ENCODE assay signal across 19 cellular contexts in genomic region chr22:17775781-17776470, GRCh38. TPM values are rescaled to one million over a fixed set of nuclear protein-coding genes. Genes with fewer than 3 reads are reported as not detected.
DNase-seq lines count a peak whose midpoint lies in the region; ATAC-seq and TF ChIP-seq lines count a peak whose summit lies in the region.
"Had no signal": no experiment of that assay in that cellular context is flagged by ENCODE, and none has a peak within 500 bp of the region (broad histone marks: within the 10 kb centered on the region; RNA-seq: fewer than 3 reads in every experiment).

No MANE protein-coding gene starts in this region.

- no peaks in the 10 kb centered on the region for H4K20me1 ChIP-seq in GM23338 (replicated peaks; ENCODE audit: insufficient read depth)

- H3K36me3 ChIP-seq in GM23338 (ENCODE audit: insufficient read depth) = no peaks in the 10 kb centered on the region
- H3K36me3 ChIP-seq: adrenal gland, esophagus muscularis mucosa, heart right ventricle had no signal

- H3K79me2 ChIP-seq in GM23338 (replicated peaks; ENCODE audit: insufficient read depth) = peaks cover 27% of the 10 kb centered on the region

- H3K4me3 ChIP-seq in GM23338 = no peak overlapping the region
- H3K4me3 ChIP-seq: adrenal gland, esophagus muscularis mucosa had no signal

- TF ChIP-seq CTCF in GM23338 (conservative IDR thresholded peaks at IDR 0.05; ENCODE audit: low read depth in 2 of 2) (no peak), nephron progenitor cell (IDR thresholded peaks at IDR 0.05) (no peak)

- H3K9me2 ChIP-seq in GM23338 (ENCODE audit: insufficient read depth) = no peaks in the 10 kb centered on the region

- no peak overlapping the region for H2AFZ ChIP-seq in GM23338

- H3K4me1 ChIP-seq in GM23338 (ENCODE audit: insufficient read depth) = peaks cover 14% of the 10 kb centered on the region

- no peaks in the 10 kb centered on the region for H3K9me3 Mint-ChIP-seq in T-helper 1 cell treated with Interleukin-12 subunit alpha and Interleukin-12 subunit beta and Interleukin-4 antibody, amounts not matched to agents 30 μg/mL and 1 μg/mL, for 36 hours
- H3K9me3 Mint-ChIP-seq in GM23338 = peaks cover 4% of the 10 kb centered on the region
- H3K9me3 Mint-ChIP-seq in activated naive CD8-positive, alpha-beta T cell treated with anti-CD3 and anti-CD28 coated beads for 36 hours = peaks cover 1% of the 10 kb centered on the region
- peaks cover 8% of the 10 kb centered on the region for H3K9me3 Mint-ChIP-seq in nephron progenitor cell

- H3K4me2 ChIP-seq in GM23338 = no peak overlapping the region

- H3K36me3 Mint-ChIP-seq in T-helper 1 cell treated with Interleukin-12 subunit alpha and Interleukin-12 subunit beta and Interleukin-4 antibody, amounts not matched to agents 30 μg/mL and 1 μg/mL, for 36 hours (ENCODE audit: low read depth) = peaks cover 11% of the 10 kb centered on the region
- H3K36me3 Mint-ChIP-seq in GM23338 (ENCODE audit: low read depth) = no peaks in the 10 kb centered on the region; the same call in 1 of the 3 replicates
- H3K36me3 Mint-ChIP-seq in activated naive CD8-positive, alpha-beta T cell treated with anti-CD3 and anti-CD28 coated beads for 36 hours = peaks cover 7% of the 10 kb centered on the region
- H3K36me3 Mint-ChIP-seq in nephron progenitor cell (ENCODE audit: low read depth) = no peaks in the 10 kb centered on the region

- no peak overlapping the region for H3K27ac ChIP-seq in GM23338 (ENCODE audit: low read depth)
- H3K27ac ChIP-seq: 22Rv1 had no signal

- no peak for ATAC-seq in GM23338
- no peak for ATAC-seq in GM21825 (IDR thresholded peaks at IDR 0.05; ENCODE audit: unreplicated experiment)
- ATAC-seq: heart right ventricle, left colon, PC-3, sciatic nerve had no signal

- H3K27me3 Mint-ChIP-seq in T-helper 1 cell treated with Interleukin-12 subunit alpha and Interleukin-12 subunit beta and Interleukin-4 antibody, amounts not matched to agents 30 μg/mL and 1 μg/mL, for 36 hours (ENCODE audit: low read depth) = peaks cover 7% of the 10 kb centered on the region
- peaks cover 15% of the 10 kb centered on the region for H3K27me3 Mint-ChIP-seq in GM23338 (ENCODE audit: insufficient read depth, low read depth, poor library complexity)
- no peaks in the 10 kb centered on the region for H3K27me3 Mint-ChIP-seq in activated naive CD8-positive, alpha-beta T cell treated with anti-CD3 and anti-CD28 coated beads for 36 hours
- H3K27me3 Mint-ChIP-seq in nephron progenitor cell (ENCODE audit: low read depth, poor library complexity) = no peaks in the 10 kb centered on the region

- H3K27me3 ChIP-seq in GM23338 (ENCODE audit: insufficient read depth) = 0 out of 2 replicates have a peak, but pooled peaks cover 3% of the 10 kb centered on the region
- H3K27me3 ChIP-seq: adrenal gland, heart right ventricle had no signal

- peaks cover 65% of the 10 kb centered on the region for H3K4me1 Mint-ChIP-seq in T-helper 1 cell treated with Interleukin-12 subunit alpha and Interleukin-12 subunit beta and Interleukin-4 antibody, amounts not matched to agents 30 μg/mL and 1 μg/mL, for 36 hours (ENCODE audit: low read depth)
- H3K4me1 Mint-ChIP-seq in GM23338 (peaks cover 40% of the 10 kb centered on the region), nephron progenitor cell (peaks cover 77% of the 10 kb centered on the region)
- H3K4me1 Mint-ChIP-seq in activated naive CD8-positive, alpha-beta T cell treated with anti-CD3 and anti-CD28 coated beads for 36 hours = peaks cover 77% of the 10 kb centered on the region

- peak overlapping the region; percentile 85 for H3K27ac Mint-ChIP-seq in T-helper 1 cell treated with Interleukin-12 subunit alpha and Interleukin-12 subunit beta and Interleukin-4 antibody, amounts not matched to agents 30 μg/mL and 1 μg/mL, for 36 hours
- no peak overlapping the region for H3K27ac Mint-ChIP-seq in GM23338
- peak overlapping the region; percentile 19 for H3K27ac Mint-ChIP-seq in activated naive CD8-positive, alpha-beta T cell treated with anti-CD3 and anti-CD28 coated beads for 36 hours
- H3K27ac Mint-ChIP-seq in nephron progenitor cell = peak overlapping the region; percentile 68

- DNase-seq in T-helper 1 cell (no peak), GM23338 (ENCODE audit: low spot score) (no peak), nephron progenitor cell (no peak), HT-29 (ENCODE audit: low spot score) (no peak), NCI-H2029 (lab: John Stamatoyannopoulos, UW) (no peak)
- no peak for DNase-seq in activated naive CD8-positive, alpha-beta T cell treated with anti-CD3 and anti-CD28 coated beads for 36 hours
- DNase-seq: adrenal gland, COR-L47, heart right ventricle, IMR-90, left colon, NCI-H446 treated with DMSO at 0.1 percent for 48 hours, PC-3, SW 1271 had no signal

- peak overlapping the region; percentile 68 for H3K4me3 Mint-ChIP-seq in T-helper 1 cell treated with Interleukin-12 subunit alpha and Interleukin-12 subunit beta and Interleukin-4 antibody, amounts not matched to agents 30 μg/mL and 1 μg/mL, for 36 hours
- H3K4me3 Mint-ChIP-seq in GM23338 (peak overlapping the region; percentile 67; the same call in 2 of the 3 replicates), nephron progenitor cell (peak overlapping the region; percentile 66)
- H3K4me3 Mint-ChIP-seq in activated naive CD8-positive, alpha-beta T cell treated with anti-CD3 and anti-CD28 coated beads for 36 hours = peak overlapping the region; percentile 9

- 0 out of 2 replicates have a peak, but pooled peaks cover 5% of the 10 kb centered on the region for H3F3A ChIP-seq in GM23338 (replicated peaks; ENCODE audit: low read depth)

TF ChIP-seq in GM23338, 12 proteins besides CTCF, POLR2A, EP300 and RAD21:
- TF ChIP-seq POLR2AphosphoS5 (IDR thresholded peaks at IDR 0.05; ENCODE audit: low read depth) (no peak), REST (IDR thresholded peaks at IDR 0.05; ENCODE audit: unreplicated experiment) (no peak), ETS1 (IDR thresholded peaks at IDR 0.05) (no peak)

RNA-seq across cellular contexts. Expression of gene BID, which starts 1.7 kb away (rescaled TPM):
- 62.3 and 125 TPM in 2 replicates for total RNA-seq in GM23338 (2014; rRNA removed; shearing (Covaris generic))
- 63.4 and 65.1 TPM in 2 replicates for polyA plus RNA-seq in GM23338 (2016; fragmentation: Nextera tagmentation; extraction: Ambion mirVana)
- total RNA-seq in activated naive CD8-positive, alpha-beta T cell treated with anti-CD3 and anti-CD28 coated beads for 36 hours = 10 to 100 TPM; 19.6 to 22.0 TPM
- 290 and 308 TPM in 2 replicates for total RNA-seq in HT-29 (2014; rRNA removed; shearing (Covaris generic))

Comparison
In these comparisons a context has a peak if more than half of its experiments do, and no peak if none do; other contexts are left out.
1. H3K4me3 Mint-ChIP-seq: peak in every context shown above with its lines; median percentile 68 in T-helper 1 cell treated with Interleukin-12 subunit alpha and Interleukin-12 subunit beta and Interleukin-4 antibody, amounts not matched to agents 30 μg/mL and 1 μg/mL, for 36 hours; 67 in GM23338; 66 in nephron progenitor cell; 9 in activated naive CD8-positive, alpha-beta T cell treated with anti-CD3 and anti-CD28 coated beads for 36 hours.